20 cellular contexts compared by ENCODE assay signal in genomic region chr3:5809811-5810210, GRCh38.
"Had no signal": no experiment of that assay in that cellular context is flagged by ENCODE, and none has a peak within 500 bp of the region (broad histone marks: within the 10 kb centered on the region; RNA-seq: fewer than 3 reads in every experiment).

No MANE protein-coding gene starts in this region.

- ATAC-seq: activated CD8-positive, alpha-beta T cell treated with anti-CD3 and anti-CD28 coated beads for 36 hours; activated T-cell treated with anti-CD3 and anti-CD28 coated beads, Interleukin-2, amount 50 U/mL, for 4 hours; activated T-helper 17 cell treated with anti-CD3 and anti-CD28 coated beads, Interleukin-2, amount 50 U/mL, for 72 hours; esophagus mucosa; heart right ventricle; left lobe of liver; lower lobe of right lung; naive thymus-derived CD8-positive, alpha-beta T cell; psoas muscle; stimulated activated naive B cell treated with anti-CD40 and anti-IgM and Interleukin-4, amounts not matched to agents 10 μg/mL and 1 μg/mL and 100 μg/mL, for 72 hours had no signal

- DNase-seq: activated CD4-positive, alpha-beta T cell treated with anti-CD3 and anti-CD28 coated beads for 1 hour; activated CD4-positive, alpha-beta T cell treated with anti-CD3 and anti-CD28 coated beads, Interleukin-2, amount 50 U/mL, for 1 hour; activated CD8-positive, alpha-beta T cell treated with anti-CD3 and anti-CD28 coated beads for 36 hours; activated gamma-delta T cell treated with Interleukin-2 at 50 U/mL for 16 hours; activated T-cell treated with anti-CD3 and anti-CD28 coated beads, Interleukin-2, amount 50 U/mL, for 4 hours; central memory CD4-positive, alpha-beta T cell; foreskin fibroblast; heart right ventricle; lower lobe of right lung; mesenchymal stem cell; naive thymus-derived CD8-positive, alpha-beta T cell; occipital lobe; psoas muscle; stimulated activated CD4-positive, alpha-beta T cell treated with anti-CD3 and anti-CD28 coated beads, Interleukin-1b, Interleukin-23, amount 100 ng/mL, for 48 hours; stimulated activated naive B cell treated with anti-CD40 and anti-IgM and Interleukin-4, amounts not matched to agents 10 μg/mL and 1 μg/mL and 100 μg/mL, for 72 hours; stomach; thyroid gland had no signal
